Comparison of ENCODE assay signal across 41 cellular contexts in the genomic region with DNA sequence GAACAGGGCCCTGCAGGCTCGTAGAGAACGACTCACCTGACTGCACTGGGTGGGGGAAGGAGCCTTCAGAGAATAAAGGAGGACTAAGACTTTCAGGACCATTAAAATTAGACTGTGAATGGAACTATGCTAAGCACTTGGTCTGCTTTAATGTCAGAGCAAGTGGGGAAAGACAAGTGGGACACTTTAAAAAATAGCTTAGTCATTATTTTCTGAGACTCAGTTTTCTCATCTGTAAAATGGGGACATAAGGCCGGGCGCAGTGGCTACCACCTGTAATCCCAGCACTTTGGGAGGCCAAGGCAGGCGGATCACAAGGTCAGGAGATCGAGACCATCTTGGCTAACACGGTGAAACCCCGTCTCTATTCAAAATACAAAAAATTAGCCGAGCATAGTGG. TPM values are rescaled to one million over a fixed set of nuclear protein-coding genes. Genes with fewer than 3 reads are reported as not detected.
"Had no signal": no experiment of that assay in that cellular context is flagged by ENCODE, and none has a peak within 500 bp of the region (broad histone marks: within the 10 kb centered on the region; RNA-seq: fewer than 3 reads in every experiment).

No MANE protein-coding gene starts in this region.

- H3K4me1 ChIP-seq: adrenal gland, ascending aorta, body of pancreas, breast epithelium had no signal

- H3K9me3 Mint-ChIP-seq: activated naive CD4-positive, alpha-beta T cell treated with anti-CD3 and anti-CD28 coated beads for 36 hours; activated naive CD4-positive, alpha-beta T cell treated with anti-CD3 and anti-CD28 coated beads, Interleukin-2, amount 10 ng/mL, durations not matched to agents 7 days and 5 days; activated naive CD4-positive, alpha-beta T cell treated with anti-CD3 and anti-CD28 coated beads, Interleukin-2, amount 50 U/mL, for 24 hours; activated naive CD4-positive, alpha-beta T cell treated with anti-CD3 and anti-CD28 coated beads, Interleukin-2, amount 50 U/mL, for 72 hours; activated naive CD8-positive, alpha-beta T cell treated with anti-CD3 and anti-CD28 coated beads for 36 hours; activated naive CD8-positive, alpha-beta T cell treated with anti-CD3 and anti-CD28 coated beads, Interleukin-2, amount 10 ng/mL, durations not matched to agents 7 days and 5 days; activated naive CD8-positive, alpha-beta T cell treated with anti-CD3 and anti-CD28 coated beads, Interleukin-2, amount 50 U/mL, for 24 hours; activated T-cell treated with anti-CD3 and anti-CD28 coated beads, Interleukin-2, amount 50 U/mL, for 24 hours; activated T-cell treated with anti-CD3 and anti-CD28 coated beads, Interleukin-2, amount 50 U/mL, for 4 hours; activated T-cell treated with anti-CD3 and anti-CD28 coated beads, Interleukin-2, amount 50 U/mL, for 72 hours; activated T-helper 1 cell treated with anti-CD3 and anti-CD28 coated beads, Interleukin-12 subunit alpha, Interleukin-12 subunit beta, Interleukin-2, Interleukin-4 antibody, amounts not matched to agents 30 ng/mL and 10 ng/mL and 1 ng/mL, durations not matched to agents 14 hours and 24 hours and 36 hours; activated T-helper 17 cell treated with anti-CD3 and anti-CD28 coated beads, Interleukin-2, amount 50 U/mL, for 72 hours; central memory CD8-positive, alpha-beta T cell had no signal

- H3K4me1 Mint-ChIP-seq: activated naive CD4-positive, alpha-beta T cell treated with anti-CD3 and anti-CD28 coated beads, Interleukin-2, amount 10 ng/mL, durations not matched to agents 7 days and 5 days; activated naive CD4-positive, alpha-beta T cell treated with anti-CD3 and anti-CD28 coated beads, Interleukin-2, amount 50 U/mL, for 24 hours; activated naive CD8-positive, alpha-beta T cell treated with anti-CD3 and anti-CD28 coated beads for 36 hours; activated naive CD8-positive, alpha-beta T cell treated with anti-CD3 and anti-CD28 coated beads, Interleukin-2, amount 10 ng/mL, durations not matched to agents 7 days and 5 days; activated naive CD8-positive, alpha-beta T cell treated with anti-CD3 and anti-CD28 coated beads, Interleukin-2, amount 50 U/mL, for 24 hours; activated T-helper 17 cell treated with anti-CD3 and anti-CD28 coated beads, Interleukin-2, amount 50 U/mL, for 72 hours; central memory CD8-positive, alpha-beta T cell had no signal

- H3K27me3 Mint-ChIP-seq: brain had no signal

- DNase-seq: activated effector memory CD4-positive, alpha-beta T cell treated with anti-CD3 and anti-CD28 coated beads, Interleukin-2, amount 50 U/mL, for 16 hours; activated effector memory CD4-positive, alpha-beta T cell treated with Interleukin-2 at 50 U/mL for 16 hours; activated gamma-delta T cell; activated gamma-delta T cell treated with Interleukin-2 at 50 U/mL for 16 hours; activated naive CD4-positive, alpha-beta T cell; activated naive CD4-positive, alpha-beta T cell treated with anti-CD3 and anti-CD28 coated beads for 36 hours; activated naive CD4-positive, alpha-beta T cell treated with anti-CD3 and anti-CD28 coated beads, Interleukin-2, amount 10 ng/mL, durations not matched to agents 7 days and 5 days; activated naive CD4-positive, alpha-beta T cell treated with anti-CD3 and anti-CD28 coated beads, Interleukin-2, amount 50 U/mL, for 16 hours; activated naive CD4-positive, alpha-beta T cell treated with Interleukin-2 at 50 U/mL for 16 hours; activated naive CD8-positive, alpha-beta T cell treated with anti-CD3 and anti-CD28 coated beads for 36 hours; activated naive CD8-positive, alpha-beta T cell treated with anti-CD3 and anti-CD28 coated beads, Interleukin-2, amount 10 ng/mL, durations not matched to agents 7 days and 5 days; activated naive CD8-positive, alpha-beta T cell treated with anti-CD3 and anti-CD28 coated beads, Interleukin-2, amount 50 U/mL, for 24 hours; activated T-cell treated with anti-CD3 and anti-CD28 coated beads, Interleukin-2, amount 50 U/mL, for 24 hours; activated T-cell treated with anti-CD3 and anti-CD28 coated beads, Interleukin-2, amount 50 U/mL, for 4 hours; activated T-cell treated with anti-CD3 and anti-CD28 coated beads, Interleukin-2, amount 50 U/mL, for 48 hours; activated T-cell treated with anti-CD3 and anti-CD28 coated beads, Interleukin-2, amount 50 U/mL, for 72 hours; adrenal gland; amniotic stem cell; amygdala; anterior cingulate cortex; aorta; body of pancreas; brain microvascular endothelial cell; caudate nucleus; central memory CD4-positive, alpha-beta T cell; cerebellar nuclear complex had no signal

- H3K4me3 ChIP-seq: adrenal gland, ascending aorta, body of pancreas, breast epithelium, cardiac muscle cell had no signal

- H3K27ac Mint-ChIP-seq: activated naive CD4-positive, alpha-beta T cell treated with anti-CD3 and anti-CD28 coated beads for 36 hours; activated naive CD4-positive, alpha-beta T cell treated with anti-CD3 and anti-CD28 coated beads, Interleukin-2, amount 10 ng/mL, durations not matched to agents 7 days and 5 days; activated naive CD4-positive, alpha-beta T cell treated with anti-CD3 and anti-CD28 coated beads, Interleukin-2, amount 50 U/mL, for 24 hours; activated naive CD4-positive, alpha-beta T cell treated with anti-CD3 and anti-CD28 coated beads, Interleukin-2, amount 50 U/mL, for 72 hours; activated naive CD8-positive, alpha-beta T cell; activated naive CD8-positive, alpha-beta T cell treated with anti-CD3 and anti-CD28 coated beads for 36 hours; activated naive CD8-positive, alpha-beta T cell treated with anti-CD3 and anti-CD28 coated beads, Interleukin-2, amount 10 ng/mL, durations not matched to agents 7 days and 5 days; activated naive CD8-positive, alpha-beta T cell treated with anti-CD3 and anti-CD28 coated beads, Interleukin-2, amount 50 U/mL, for 24 hours; activated T-cell treated with anti-CD3 and anti-CD28 coated beads, Interleukin-2, amount 50 U/mL, for 24 hours; activated T-cell treated with anti-CD3 and anti-CD28 coated beads, Interleukin-2, amount 50 U/mL, for 72 hours; activated T-helper 1 cell treated with anti-CD3 and anti-CD28 coated beads, Interleukin-12 subunit alpha, Interleukin-12 subunit beta, Interleukin-2, Interleukin-4 antibody, amounts not matched to agents 30 ng/mL and 10 ng/mL and 1 ng/mL, durations not matched to agents 14 hours and 24 hours and 36 hours; activated T-helper 17 cell treated with anti-CD3 and anti-CD28 coated beads, Interleukin-2, amount 50 U/mL, for 72 hours; brain had no signal

- H3K9me3 ChIP-seq: adrenal gland, ascending aorta, body of pancreas, breast epithelium had no signal

- H3K4me3 Mint-ChIP-seq: activated naive CD4-positive, alpha-beta T cell treated with anti-CD3 and anti-CD28 coated beads for 36 hours; activated naive CD4-positive, alpha-beta T cell treated with anti-CD3 and anti-CD28 coated beads, Interleukin-2, amount 10 ng/mL, durations not matched to agents 7 days and 5 days; activated naive CD4-positive, alpha-beta T cell treated with anti-CD3 and anti-CD28 coated beads, Interleukin-2, amount 50 U/mL, for 24 hours; activated naive CD8-positive, alpha-beta T cell; activated naive CD8-positive, alpha-beta T cell treated with anti-CD3 and anti-CD28 coated beads for 36 hours; activated naive CD8-positive, alpha-beta T cell treated with anti-CD3 and anti-CD28 coated beads, Interleukin-2, amount 10 ng/mL, durations not matched to agents 7 days and 5 days; activated naive CD8-positive, alpha-beta T cell treated with anti-CD3 and anti-CD28 coated beads, Interleukin-2, amount 50 U/mL, for 24 hours; activated T-cell treated with anti-CD3 and anti-CD28 coated beads, Interleukin-2, amount 50 U/mL, for 24 hours; activated T-cell treated with anti-CD3 and anti-CD28 coated beads, Interleukin-2, amount 50 U/mL, for 4 hours; activated T-cell treated with anti-CD3 and anti-CD28 coated beads, Interleukin-2, amount 50 U/mL, for 72 hours; activated T-helper 1 cell treated with anti-CD3 and anti-CD28 coated beads, Interleukin-12 subunit alpha, Interleukin-12 subunit beta, Interleukin-2, Interleukin-4 antibody, amounts not matched to agents 30 ng/mL and 10 ng/mL and 1 ng/mL, durations not matched to agents 14 hours and 24 hours and 36 hours; activated T-helper 17 cell treated with anti-CD3 and anti-CD28 coated beads, Interleukin-2, amount 50 U/mL, for 72 hours; brain; central memory CD8-positive, alpha-beta T cell had no signal

- ATAC-seq: activated naive CD4-positive, alpha-beta T cell treated with anti-CD3 and anti-CD28 coated beads, Interleukin-2, amount 50 U/mL, for 72 hours; activated naive CD8-positive, alpha-beta T cell treated with anti-CD3 and anti-CD28 coated beads, Interleukin-2, amount 50 U/mL, for 24 hours; activated T-cell treated with anti-CD3 and anti-CD28 coated beads, Interleukin-2, amount 50 U/mL, for 4 hours; activated T-cell treated with anti-CD3 and anti-CD28 coated beads, Interleukin-2, amount 50 U/mL, for 72 hours; activated T-helper 17 cell treated with anti-CD3 and anti-CD28 coated beads, Interleukin-2, amount 50 U/mL, for 72 hours; body of pancreas had no signal

- H3K36me3 ChIP-seq: adrenal gland, ascending aorta, brain microvascular endothelial cell, breast epithelium, cardiac muscle cell had no signal

- FAIRE-seq: astrocyte, bronchial epithelial cell, colon had no signal

- H3K27ac ChIP-seq: adrenal gland, ascending aorta, body of pancreas, brain microvascular endothelial cell, breast epithelium, cardiac muscle cell had no signal

- H3K27me3 ChIP-seq: adrenal gland, ascending aorta, body of pancreas, breast epithelium, cardiac muscle cell had no signal

- H3K36me3 Mint-ChIP-seq: activated naive CD4-positive, alpha-beta T cell treated with anti-CD3 and anti-CD28 coated beads, Interleukin-2, amount 10 ng/mL, durations not matched to agents 7 days and 5 days; activated naive CD4-positive, alpha-beta T cell treated with anti-CD3 and anti-CD28 coated beads, Interleukin-2, amount 50 U/mL, for 24 hours; activated naive CD4-positive, alpha-beta T cell treated with anti-CD3 and anti-CD28 coated beads, Interleukin-2, amount 50 U/mL, for 72 hours; activated naive CD8-positive, alpha-beta T cell; activated naive CD8-positive, alpha-beta T cell treated with anti-CD3 and anti-CD28 coated beads for 36 hours; activated naive CD8-positive, alpha-beta T cell treated with anti-CD3 and anti-CD28 coated beads, Interleukin-2, amount 10 ng/mL, durations not matched to agents 7 days and 5 days; brain had no signal

RNA-seq across cellular contexts. Expression of a gene that starts 19.3 kb away (rescaled TPM):
- total RNA-seq: activated naive CD4-positive, alpha-beta T cell treated with anti-CD3 and anti-CD28 coated beads for 36 hours; activated naive CD4-positive, alpha-beta T cell treated with anti-CD3 and anti-CD28 coated beads, Interleukin-2, amount 50 U/mL, for 72 hours; activated naive CD8-positive, alpha-beta T cell treated with anti-CD3 and anti-CD28 coated beads for 36 hours; activated naive CD8-positive, alpha-beta T cell treated with anti-CD3 and anti-CD28 coated beads, Interleukin-2, amount 10 ng/mL, durations not matched to agents 7 days and 5 days; activated T-cell treated with anti-CD3 and anti-CD28 coated beads, Interleukin-2, amount 50 U/mL, for 4 hours; activated T-cell treated with anti-CD3 and anti-CD28 coated beads, Interleukin-2, amount 50 U/mL, for 72 hours; activated T-helper 1 cell treated with anti-CD3 and anti-CD28 coated beads, Interleukin-12 subunit alpha, Interleukin-12 subunit beta, Interleukin-2, Interleukin-4 antibody, amounts not matched to agents 30 ng/mL and 10 ng/mL and 1 ng/mL, durations not matched to agents 14 hours and 24 hours and 36 hours; activated T-helper 17 cell treated with anti-CD3 and anti-CD28 coated beads, Interleukin-2, amount 50 U/mL, for 72 hours; adrenal gland; aorta; ascending aorta; astrocyte; body of pancreas; bronchial epithelial cell; cardiac muscle cell; cardiac septum; chondrocyte had no signal
- polyA plus RNA-seq: cardiac muscle cell had no signal
